In the genomic region with DNA sequence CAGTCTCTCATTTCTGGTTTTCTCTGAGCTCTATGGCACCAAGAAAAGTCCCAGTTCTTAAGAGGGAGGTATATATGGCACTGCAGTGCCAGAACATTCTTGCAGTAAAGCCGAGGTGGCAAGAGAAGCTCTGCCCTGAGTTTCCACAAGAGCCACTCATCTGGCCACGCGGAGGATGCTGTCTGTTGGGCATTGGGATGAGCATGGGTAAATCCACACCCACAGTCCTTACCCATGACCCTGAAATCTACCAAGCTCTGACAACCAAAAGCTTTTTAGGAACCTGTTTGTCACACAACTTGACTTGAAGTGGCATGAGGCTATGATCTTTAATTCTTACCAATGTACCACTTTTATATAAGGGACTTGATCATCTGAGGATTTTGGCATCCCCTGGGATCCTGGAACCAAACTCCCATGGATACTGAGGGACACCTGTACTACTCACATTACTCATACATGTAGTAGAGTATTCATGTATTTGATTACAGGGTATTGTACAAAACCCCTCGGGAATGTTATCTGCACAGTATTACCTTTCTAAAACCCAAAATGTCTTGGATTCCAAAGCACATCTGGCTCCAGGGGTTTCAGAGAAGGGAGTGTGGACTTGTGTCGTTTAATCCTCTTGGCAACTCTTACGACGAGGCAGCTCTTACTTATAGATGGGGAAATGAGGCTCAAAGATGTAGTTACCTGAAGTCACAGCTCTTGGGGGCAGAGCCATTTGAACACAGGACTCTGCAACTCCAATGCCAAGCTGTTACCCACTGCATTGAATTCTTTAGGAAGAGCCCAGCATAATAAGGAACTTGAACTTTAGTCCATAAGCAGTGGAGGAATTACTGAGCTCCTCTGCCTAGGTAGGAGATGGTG, we compare ENCODE assay signal across 14 cellular contexts. TPM values are rescaled to one million over a fixed set of nuclear protein-coding genes. Genes with fewer than 3 reads are reported as not detected.
A peak's percentile ranks its signal among the peaks of the same experiment; 100 is the strongest.
DNase-seq lines count a peak whose midpoint lies in the region; ATAC-seq and TF ChIP-seq lines count a peak whose summit lies in the region.
"Had no signal": no experiment of that assay in that cellular context is flagged by ENCODE, and none has a peak within 500 bp of the region (broad histone marks: within the 10 kb centered on the region; RNA-seq: fewer than 3 reads in every experiment).

No MANE protein-coding gene starts in this region.

- no peak for TF ChIP-seq CTCF in neural crest cell (conservative IDR thresholded peaks at IDR 0.05)

- no peak overlapping the region for H3K4me3 Mint-ChIP-seq in activated naive CD4-positive, alpha-beta T cell treated with anti-CD3 and anti-CD28 coated beads, Interleukin-2, amount 50 U/mL, for 24 hours
- no peak overlapping the region for H3K4me3 Mint-ChIP-seq in activated T-helper 17 cell treated with anti-CD3 and anti-CD28 coated beads, Interleukin-2, amount 50 U/mL, for 72 hours
- peak overlapping the region; percentile 36 for H3K4me3 Mint-ChIP-seq in neural crest cell

- H3K9me3 ChIP-seq in HUES64 (ENCODE audit: insufficient read depth, low read depth, low read length) = no peaks in the 10 kb centered on the region
- H3K9me3 ChIP-seq: heart right ventricle, prostate gland, thoracic aorta had no signal

- no peak overlapping the region for H3K9ac ChIP-seq in HUES64 (ENCODE audit: low read depth, low read length)

- peaks cover 20% of the 10 kb centered on the region for H3K36me3 Mint-ChIP-seq in activated naive CD4-positive, alpha-beta T cell treated with anti-CD3 and anti-CD28 coated beads, Interleukin-2, amount 50 U/mL, for 24 hours
- H3K36me3 Mint-ChIP-seq in activated T-helper 17 cell treated with anti-CD3 and anti-CD28 coated beads, Interleukin-2, amount 50 U/mL, for 72 hours (ENCODE audit: low read depth) = peaks cover 70% of the 10 kb centered on the region
- H3K36me3 Mint-ChIP-seq in neural crest cell (ENCODE audit: low read depth) = peaks cover 26% of the 10 kb centered on the region

- no peak for DNase-seq in activated naive CD4-positive, alpha-beta T cell treated with Interleukin-2 at 50 U/mL for 16 hours
- no peak for DNase-seq in neural crest cell (ENCODE audit: low read depth, low spot score)
- DNase-seq in NCI-H524 treated with DMSO at 0.1 percent for 48 hours (lab: John Stamatoyannopoulos, UW) = no peak
- no peak for DNase-seq in NCI-H69 (lab: John Stamatoyannopoulos, UW)
- no peak for DNase-seq in middle frontal gyrus (ENCODE audit: extremely low spot score, low spot score)
- DNase-seq: activated CD8-positive, alpha-beta memory T cell treated with anti-CD3 and anti-CD28 coated beads, Interleukin-2, amount 50 U/mL, for 4 hours; amygdala; heart right ventricle had no signal

- peaks cover 79% of the 10 kb centered on the region for H3K36me3 ChIP-seq in HUES64 (ENCODE audit: insufficient read depth, low read length)

- H3K4me3 ChIP-seq in HUES64 (ENCODE audit: low read length) = no peak overlapping the region
- H3K4me3 ChIP-seq: heart right ventricle, prostate gland, thoracic aorta had no signal

- H3K9me3 Mint-ChIP-seq in activated naive CD4-positive, alpha-beta T cell treated with anti-CD3 and anti-CD28 coated beads, Interleukin-2, amount 50 U/mL, for 24 hours = no peaks in the 10 kb centered on the region
- H3K9me3 Mint-ChIP-seq in activated T-helper 17 cell treated with anti-CD3 and anti-CD28 coated beads, Interleukin-2, amount 50 U/mL, for 72 hours = no peaks in the 10 kb centered on the region
- H3K9me3 Mint-ChIP-seq in neural crest cell = no peaks in the 10 kb centered on the region

- H3K27ac Mint-ChIP-seq in activated naive CD4-positive, alpha-beta T cell treated with anti-CD3 and anti-CD28 coated beads, Interleukin-2, amount 50 U/mL, for 24 hours = peak overlapping the region; percentile 74
- peak overlapping the region; percentile 25 for H3K27ac Mint-ChIP-seq in activated T-helper 17 cell treated with anti-CD3 and anti-CD28 coated beads, Interleukin-2, amount 50 U/mL, for 72 hours
- no peak overlapping the region for H3K27ac Mint-ChIP-seq in neural crest cell (ENCODE audit: unreplicated experiment)

- no peak for ATAC-seq in activated T-helper 17 cell treated with anti-CD3 and anti-CD28 coated beads, Interleukin-2, amount 50 U/mL, for 72 hours (replicated peaks)

- H3K27me3 Mint-ChIP-seq in activated naive CD4-positive, alpha-beta T cell treated with anti-CD3 and anti-CD28 coated beads, Interleukin-2, amount 50 U/mL, for 24 hours = no peaks in the 10 kb centered on the region
- H3K27me3 Mint-ChIP-seq in activated T-helper 17 cell treated with anti-CD3 and anti-CD28 coated beads, Interleukin-2, amount 50 U/mL, for 72 hours = no peaks in the 10 kb centered on the region
- H3K27me3 Mint-ChIP-seq in neural crest cell (ENCODE audit: low read depth) = no peaks in the 10 kb centered on the region

- H3K4me1 ChIP-seq in HUES64 (ENCODE audit: insufficient read depth, low read length) = peaks cover 23% of the 10 kb centered on the region; the same call in 1 of the 2 replicates
- H3K4me1 ChIP-seq: prostate gland had no signal

- 92% methylated on average over 6 of the region's 7 CpGs for WGBS in HUES64

- no peaks in the 10 kb centered on the region for H3K27me3 ChIP-seq in HUES64 (ENCODE audit: insufficient read depth, low read length)
- H3K27me3 ChIP-seq: heart right ventricle had no signal

- peak overlapping the region; percentile 62; the same call in 1 of the 2 replicates for H3K27ac ChIP-seq in HUES64 (ENCODE audit: low read depth, low read length)
- H3K27ac ChIP-seq: heart right ventricle, prostate gland, thoracic aorta, VCaP had no signal

- peaks cover 16% of the 10 kb centered on the region for H3K4me1 Mint-ChIP-seq in activated naive CD4-positive, alpha-beta T cell treated with anti-CD3 and anti-CD28 coated beads, Interleukin-2, amount 50 U/mL, for 24 hours
- H3K4me1 Mint-ChIP-seq in activated T-helper 17 cell treated with anti-CD3 and anti-CD28 coated beads, Interleukin-2, amount 50 U/mL, for 72 hours = peaks cover 11% of the 10 kb centered on the region
- peaks cover 23% of the 10 kb centered on the region for H3K4me1 Mint-ChIP-seq in neural crest cell

RNA-seq across cellular contexts. Expression of gene RPL32, which starts 8.8 kb away (rescaled TPM):
- polyA plus RNA-seq in HUES64 (2013, experiment 1 of 2) = 2,225 TPM
- 2,422 TPM for polyA plus RNA-seq in HUES64 (2013, experiment 2 of 2)
- 1,000 to 10,000 TPM; 2,210 to 2,773 TPM for total RNA-seq in activated T-helper 17 cell treated with anti-CD3 and anti-CD28 coated beads, Interleukin-2, amount 50 U/mL, for 72 hours
- 1,918 and 2,125 TPM in 2 replicates for total RNA-seq in neural crest cell

RNA-seq across cellular contexts. Expression of gene CAND2, which starts 36.1 kb away (rescaled TPM):
- 5.2 TPM for polyA plus RNA-seq in HUES64 (2013, experiment 1 of 2)
- polyA plus RNA-seq in HUES64 (2013, experiment 2 of 2) = 7.2 TPM
- under 1 TPM; 0.19 to 0.85 TPM for total RNA-seq in activated T-helper 17 cell treated with anti-CD3 and anti-CD28 coated beads, Interleukin-2, amount 50 U/mL, for 72 hours
- total RNA-seq in neural crest cell = 14.8 and 15.5 TPM in 2 replicates
